In genomic region chr1:184052194-184052559, GRCh38 we compare ENCODE assay signal across 8 cellular contexts. TPM values are rescaled to one million over a fixed set of nuclear protein-coding genes. Genes with fewer than 3 reads are reported as not detected.
DNase-seq lines count a peak whose midpoint lies in the region; ATAC-seq and TF ChIP-seq lines count a peak whose summit lies in the region.

No MANE protein-coding gene starts in this region.

- peak overlapping the region; percentile 96 to 99 for H3K27ac Mint-ChIP-seq in T-cell

- H3K4me1 ChIP-seq in foreskin keratinocyte, result peaks cover 12% of the 10 kb centered on the region
- peaks cover 11 to 56% (median 31%) of the 10 kb centered on the region in 6 donors for H3K4me1 ChIP-seq in spleen

- peaks cover 10 to 16% of the 10 kb centered on the region in 2 donors for H3K27me3 Mint-ChIP-seq in T-cell

- WGBS in spleen, 5 donors, result 7 to 10% (median 9%) methylated on average over 7 of the region's 7 CpGs

- CTCF ChIA-PET in T-cell (lab: Charles Lee), result no interaction called here

- intact Hi-C loops in spleen (cut with DNase I; ENCODE audit: low total_unique reads), result no loop called here

- TF ChIP-seq CTCF in foreskin keratinocyte (conservative IDR thresholded peaks at IDR 0.05), result no peak
- no peak for TF ChIP-seq CTCF in spleen (IDR thresholded peaks at IDR 0.05 in 8 of 11, conservative IDR thresholded peaks at IDR 0.05 in 3 of 11)

- peaks cover 0 to 25% (median 5%) of the 10 kb centered on the region in 6 donors for H3K36me3 ChIP-seq in spleen

- H3K36me3 Mint-ChIP-seq in T-cell, result peaks cover 19% of the 10 kb centered on the region

- H3K27me3 ChIP-seq in foreskin keratinocyte (peaks cover 5% of the 10 kb centered on the region), spleen (replicated peaks in 1 of 7) (peaks cover 0 to 8% (median 0%) of the 10 kb centered on the region in 7 donors)

- H3K27ac ChIP-seq in foreskin keratinocyte (peak overlapping the region; percentile 97), spleen (peak overlapping the region; percentile 62 to 92 (median 88))

- peak; percentile 28 for DNase-seq in SIG-M5 treated with dmso at 0.1 percent for 504 hours (lab: John Stamatoyannopoulos, UW; ENCODE audit: unreplicated experiment)
- no peak for DNase-seq in SIG-M5 (lab: John Stamatoyannopoulos, UW)
- DNase-seq in T-cell, result no peak
- no peak for DNase-seq in foreskin keratinocyte
- DNase-seq in spleen, result no peak
- no peak for DNase-seq in NCI-H2029 (lab: John Stamatoyannopoulos, UW)

- H3K4me1 Mint-ChIP-seq in T-cell, result peaks cover 44 to 49% (median 49%) of the 10 kb centered on the region in 3 donors

- H3K4me3 Mint-ChIP-seq in T-cell, result peak overlapping the region; percentile 96 to 99 (median 99)

- TF ChIP-seq POLR2A in spleen (IDR thresholded peaks at IDR 0.05), result no peak

- POLR2A ChIA-PET in T-cell (lab: Charles Lee), result no interaction called here

- ATAC-seq in T-cell (replicated peaks in 1 of 4), result no peak
- no peak for ATAC-seq in foreskin keratinocyte
- ATAC-seq in GM18861 (IDR thresholded peaks at IDR 0.05; ENCODE audit: unreplicated experiment), result no peak
- ATAC-seq in HG03159 (IDR thresholded peaks at IDR 0.05; ENCODE audit: unreplicated experiment), result no peak

- no peaks in the 10 kb centered on the region for H3K9me3 ChIP-seq in spleen

- H3K9me3 Mint-ChIP-seq in T-cell, result no peaks in the 10 kb centered on the region

- H3K4me3 ChIP-seq in spleen, result peak overlapping the region; percentile 70 to 98 (median 94)

RNA-seq across cellular contexts. Expression of gene TSEN15, which starts 0.6 kb away (rescaled TPM):
- total RNA-seq in T-cell (10 to 100 TPM; 22.1 to 39.8 (median 35.4) TPM), foreskin keratinocyte (47.5 and 54.4 TPM in 2 replicates), spleen (10 to 100 TPM; 20.4 to 47.7 (median 25.1) TPM)
- polyA plus RNA-seq in foreskin keratinocyte (40.5 and 41.2 TPM in 2 replicates), spleen (10 to 100 TPM; 14.7 to 21.9 (median 21.3) TPM)

RNA-seq across cellular contexts. Expression of gene COLGALT2, which starts 14.6 kb away (rescaled TPM):
- total RNA-seq in T-cell (1 to 10 TPM in 3 of 5 donors, under 1 TPM in 2; 0.35 to 4.0 (median 1.1) TPM), foreskin keratinocyte (0.04 TPM in 1 of 2 replicates, not detected in the other), spleen (1 to 10 TPM in 3 of 7 donors, under 1 TPM in 4; 0.34 to 1.4 (median 0.92) TPM)
- polyA plus RNA-seq in foreskin keratinocyte (0.01 TPM in 2 replicates), spleen (under 1 TPM; 0.17 to 0.41 (median 0.35) TPM)
